ENCODE assay signal across 1 cellular context in the genomic region with DNA sequence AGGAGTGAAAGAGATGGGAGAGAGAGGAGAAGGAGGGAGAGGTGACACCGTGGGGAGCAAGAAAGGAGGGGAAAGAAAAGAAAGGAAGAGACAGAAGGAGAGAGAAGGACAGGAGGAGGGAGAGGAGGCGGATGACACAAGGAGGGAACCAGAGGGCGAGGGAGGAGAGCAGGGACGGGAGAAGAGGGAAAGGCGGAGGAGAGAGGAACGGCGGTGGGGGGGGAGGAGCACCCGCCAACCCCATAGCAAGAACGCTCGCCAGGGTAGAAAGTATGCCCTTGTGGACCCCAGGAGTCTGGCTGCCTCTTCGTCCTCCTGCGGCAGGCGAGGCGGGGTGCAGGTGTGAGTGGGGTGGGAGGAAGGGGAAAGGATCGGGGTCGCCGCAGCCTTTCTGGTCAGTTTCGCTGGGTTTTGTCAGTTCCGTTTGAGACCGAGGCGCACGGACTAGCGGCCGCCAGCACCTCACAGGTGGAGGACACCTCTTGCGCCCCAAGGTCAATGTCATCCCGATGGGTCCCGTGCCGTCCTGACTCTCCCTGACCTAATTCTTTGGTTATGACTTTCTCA.
TF ChIP-seq lines count a peak whose summit lies in the region.

No MANE protein-coding gene starts in this region.

TF ChIP-seq in GM12878, 131 proteins besides CTCF, POLR2A, EP300 and RAD21 (continued from another document):
- TF ChIP-seq PRDM15 (CRISPR knock-in tag; IDR thresholded peaks at IDR 0.05), result no peak
- 0 out of 4 replicates have a peak, but pooled peaks of 1 of the 2 experiments have one; percentile 15 for TF ChIP-seq BHLHE40 (IDR thresholded peaks at IDR 0.05; ENCODE audit: borderline replicate concordance in 1 of 2, low read depth in 2 of 2, low read length in 1 of 2)
- 0 out of 2 replicates have a peak, but pooled peaks have one; percentile 13 for TF ChIP-seq NR2F1 (conservative IDR thresholded peaks at IDR 0.05)
- no peak for TF ChIP-seq NFXL1 (IDR thresholded peaks at IDR 0.05; ENCODE audit: borderline replicate concordance)
